1 cellular context compared by ENCODE assay signal in genomic region chr2:70242552-70242951, GRCh38.
TF ChIP-seq lines count a peak whose summit lies in the region.

No MANE protein-coding gene starts in this region.

TF ChIP-seq in WTC11, 78 proteins besides CTCF, POLR2A, EP300 and RAD21:
- TF ChIP-seq ZNF423 (CRISPR knock-in tag; IDR thresholded peaks at IDR 0.05) (peak; percentile 45; the same call in 1 of the 2 replicates), MXD4 (CRISPR knock-in tag; IDR thresholded peaks at IDR 0.05; ENCODE audit: borderline replicate concordance) (no peak), ZNF121 (CRISPR knock-in tag; IDR thresholded peaks at IDR 0.05) (peak; percentile 75), ZNF396 (CRISPR knock-in tag; IDR thresholded peaks at IDR 0.05; ENCODE audit: borderline replicate concordance) (no peak)
- TF ChIP-seq, protein P1, sequence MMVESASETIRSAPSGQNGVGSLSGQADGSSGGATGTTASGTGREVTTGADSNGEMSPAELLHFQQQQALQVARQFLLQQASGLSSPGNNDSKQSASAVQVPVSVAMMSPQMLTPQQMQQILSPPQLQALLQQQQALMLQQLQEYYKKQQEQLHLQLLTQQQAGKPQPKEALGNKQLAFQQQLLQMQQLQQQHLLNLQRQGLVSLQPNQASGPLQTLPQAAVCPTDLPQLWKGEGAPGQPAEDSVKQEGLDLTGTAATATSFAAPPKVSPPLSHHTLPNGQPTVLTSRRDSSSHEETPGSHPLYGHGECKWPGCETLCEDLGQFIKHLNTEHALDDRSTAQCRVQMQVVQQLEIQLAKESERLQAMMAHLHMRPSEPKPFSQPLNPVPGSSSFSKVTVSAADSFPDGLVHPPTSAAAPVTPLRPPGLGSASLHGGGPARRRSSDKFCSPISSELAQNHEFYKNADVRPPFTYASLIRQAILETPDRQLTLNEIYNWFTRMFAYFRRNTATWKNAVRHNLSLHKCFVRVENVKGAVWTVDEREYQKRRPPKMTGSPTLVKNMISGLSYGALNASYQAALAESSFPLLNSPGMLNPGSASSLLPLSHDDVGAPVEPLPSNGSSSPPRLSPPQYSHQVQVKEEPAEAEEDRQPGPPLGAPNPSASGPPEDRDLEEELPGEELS (CRISPR knock-in tag; IDR thresholded peaks at IDR 0.05), result no peak
- TF ChIP-seq, protein P2, sequence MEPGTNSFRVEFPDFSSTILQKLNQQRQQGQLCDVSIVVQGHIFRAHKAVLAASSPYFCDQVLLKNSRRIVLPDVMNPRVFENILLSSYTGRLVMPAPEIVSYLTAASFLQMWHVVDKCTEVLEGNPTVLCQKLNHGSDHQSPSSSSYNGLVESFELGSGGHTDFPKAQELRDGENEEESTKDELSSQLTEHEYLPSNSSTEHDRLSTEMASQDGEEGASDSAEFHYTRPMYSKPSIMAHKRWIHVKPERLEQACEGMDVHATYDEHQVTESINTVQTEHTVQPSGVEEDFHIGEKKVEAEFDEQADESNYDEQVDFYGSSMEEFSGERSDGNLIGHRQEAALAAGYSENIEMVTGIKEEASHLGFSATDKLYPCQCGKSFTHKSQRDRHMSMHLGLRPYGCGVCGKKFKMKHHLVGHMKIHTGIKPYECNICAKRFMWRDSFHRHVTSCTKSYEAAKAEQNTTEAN (CRISPR knock-in tag; IDR thresholded peaks at IDR 0.05), result no peak
TF ChIP-seq in WTC11: peak in this region for 2.
